In the genomic region with DNA sequence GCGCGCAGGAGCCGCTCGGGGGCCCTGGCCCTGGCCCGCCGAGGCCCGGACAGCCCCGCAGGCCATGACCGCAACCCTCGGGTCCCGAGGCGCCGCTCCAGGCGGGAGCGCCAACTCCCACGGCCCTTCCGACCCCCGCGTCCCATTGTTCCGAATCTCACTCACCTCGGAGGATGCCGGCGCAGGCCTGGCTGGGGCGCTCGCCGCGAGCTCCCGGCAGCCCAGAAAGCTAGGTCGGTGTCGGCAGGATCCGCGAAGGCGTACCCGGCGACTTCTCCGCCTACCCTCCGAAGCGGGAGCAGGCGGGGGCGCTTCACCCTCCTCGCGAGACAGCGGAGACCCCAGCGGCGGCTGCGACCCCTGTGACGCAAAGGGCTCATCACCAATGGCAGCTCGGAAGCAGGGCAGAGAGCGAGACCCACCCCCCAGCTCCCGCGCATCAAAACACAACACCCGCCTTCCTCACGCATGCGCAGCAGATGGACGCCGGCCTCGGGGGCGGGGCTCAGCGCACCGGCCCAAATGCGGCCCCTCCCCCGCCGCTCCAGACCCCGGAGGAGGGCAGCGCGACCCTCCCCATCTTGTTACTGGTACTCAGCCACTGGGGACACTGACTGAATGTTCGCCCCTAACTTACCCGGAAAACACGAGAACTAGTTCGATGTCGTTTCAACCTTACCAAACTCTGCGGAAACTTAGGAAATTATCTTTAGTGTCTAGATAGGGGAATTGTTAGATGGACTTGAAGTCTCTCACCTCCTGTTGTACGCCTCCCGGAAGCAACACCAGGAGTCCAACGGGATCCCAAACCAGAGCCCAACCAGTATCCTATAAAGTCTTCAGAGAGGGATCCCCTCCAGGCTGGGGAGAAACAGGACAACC, we compare ENCODE assay signal across 1 cellular context.
A peak's percentile ranks its signal among the peaks of the same experiment; 100 is the strongest.
TF ChIP-seq lines count a peak whose summit lies in the region.

No MANE protein-coding gene starts in this region.

TF ChIP-seq in GM23338, 12 proteins besides CTCF, POLR2A, EP300 and RAD21:
- peak; percentile 77 for TF ChIP-seq POLR2AphosphoS5 (IDR thresholded peaks at IDR 0.05; ENCODE audit: low read depth)
- no peak for TF ChIP-seq REST (IDR thresholded peaks at IDR 0.05; ENCODE audit: unreplicated experiment)
- TF ChIP-seq CREB1 (CRISPR knock-in tag; IDR thresholded peaks at IDR 0.05; ENCODE audit: low read depth) = peak; percentile 89
